In the genomic region with DNA sequence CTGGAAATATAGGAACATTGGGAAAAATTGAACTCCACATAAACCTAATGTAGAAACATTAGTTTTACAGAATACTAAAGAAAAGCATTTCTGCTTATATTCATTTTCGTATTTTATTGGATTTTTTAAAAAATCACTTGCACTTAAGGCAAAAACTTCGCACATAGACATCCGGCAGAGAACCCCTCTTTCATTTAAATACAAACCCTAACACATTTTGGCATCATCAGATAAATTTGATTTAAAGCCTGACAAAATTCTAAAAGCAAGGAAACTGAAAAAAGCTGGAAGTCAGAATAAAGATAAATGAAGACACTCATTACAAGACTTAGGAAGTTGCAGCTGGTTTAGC, we compare ENCODE assay signal across 9 cellular contexts. TPM values are rescaled to one million over a fixed set of nuclear protein-coding genes. Genes with fewer than 3 reads are reported as not detected.
A peak's percentile ranks its signal among the peaks of the same experiment; 100 is the strongest.
DNase-seq lines count a peak whose midpoint lies in the region; ATAC-seq and TF ChIP-seq lines count a peak whose summit lies in the region.
"Had no signal": no experiment of that assay in that cellular context is flagged by ENCODE, and none has a peak within 500 bp of the region (broad histone marks: within the 10 kb centered on the region; RNA-seq: fewer than 3 reads in every experiment).

No MANE protein-coding gene starts in this region.

- H3K4me1 Mint-ChIP-seq in activated T-cell treated with anti-CD3 and anti-CD28 coated beads, Interleukin-2, amount 50 U/mL, for 4 hours (ENCODE audit: low read depth): peaks cover 27% of the 10 kb centered on the region

- no peak for TF ChIP-seq EP300 in upper lobe of left lung (IDR thresholded peaks at IDR 0.05)

- peaks cover 4% of the 10 kb centered on the region for H3K9me3 Mint-ChIP-seq in activated T-cell treated with anti-CD3 and anti-CD28 coated beads, Interleukin-2, amount 50 U/mL, for 4 hours

- H3K9ac ChIP-seq in SK-N-MC (ENCODE audit: insufficient read length): no peak overlapping the region
- H3K9ac ChIP-seq in iPS-20b (ENCODE audit: low read depth, low read length): no peak overlapping the region
- H3K9ac ChIP-seq in subcutaneous abdominal adipose tissue (ENCODE audit: low read length in 5 of 5): no peak overlapping the region

- H3K4me1 ChIP-seq in iPS-20b (ENCODE audit: insufficient read depth, low read length) (0 out of 2 replicates have a peak, but pooled peaks cover 5% of the 10 kb centered on the region), subcutaneous abdominal adipose tissue (ENCODE audit: control insufficient read depth in 5 of 5, insufficient read depth in 5 of 5, low read length in 5 of 5) (peaks cover 0 to 16% (median 10%) of the 10 kb centered on the region in 5 donors), upper lobe of left lung (peaks cover 16 to 20% (median 18%) of the 10 kb centered on the region in 4 donors)
- H3K4me1 ChIP-seq: testis had no signal

- no peaks in the 10 kb centered on the region for H3K27me3 Mint-ChIP-seq in activated T-cell treated with anti-CD3 and anti-CD28 coated beads, Interleukin-2, amount 50 U/mL, for 4 hours (ENCODE audit: low read depth)

- TF ChIP-seq POLR2A in upper lobe of left lung (IDR thresholded peaks at IDR 0.05): no peak

- 68% methylated on average over 3 of the region's 3 CpGs for WGBS in upper lobe of left lung, 2 donors

- H3K27ac ChIP-seq in SK-N-MC: no peak overlapping the region
- H3K27ac ChIP-seq in iPS-20b (ENCODE audit: low read length): no peak overlapping the region
- no peak overlapping the region for H3K27ac ChIP-seq in subcutaneous abdominal adipose tissue (ENCODE audit: low read depth, low read length)
- no peak overlapping the region for H3K27ac ChIP-seq in upper lobe of left lung

- H3K9me3 ChIP-seq in SK-N-MC (ENCODE audit: low read depth, low read length): no peaks in the 10 kb centered on the region
- no peaks in the 10 kb centered on the region for H3K9me3 ChIP-seq in iPS-20b (ENCODE audit: insufficient read depth, low read depth, low read length)
- peaks cover 0 to 3% (median 0%) of the 10 kb centered on the region in 5 donors for H3K9me3 ChIP-seq in subcutaneous abdominal adipose tissue (ENCODE audit: control insufficient read depth in 5 of 5, low read length in 5 of 5)
- H3K9me3 ChIP-seq in upper lobe of left lung: no peaks in the 10 kb centered on the region
- H3K9me3 ChIP-seq: testis had no signal

- peak overlapping the region; percentile 95 for H3K4me3 Mint-ChIP-seq in activated T-cell treated with anti-CD3 and anti-CD28 coated beads, Interleukin-2, amount 50 U/mL, for 4 hours

- no peak for ATAC-seq in activated T-cell treated with anti-CD3 and anti-CD28 coated beads, Interleukin-2, amount 50 U/mL, for 4 hours
- no peak for ATAC-seq in upper lobe of left lung (ENCODE audit: low FRiP score in 2 of 2)
- ATAC-seq in GM21381 (IDR thresholded peaks at IDR 0.05; ENCODE audit: unreplicated experiment): no peak

- DNase-seq in activated T-cell treated with anti-CD3 and anti-CD28 coated beads, Interleukin-2, amount 50 U/mL, for 4 hours: no peak
- no peak for DNase-seq in activated T-cell treated with anti-CD3 and anti-CD28 coated beads, Interleukin-2, amount 50 U/mL, for 48 hours
- DNase-seq in SK-N-MC (ENCODE audit: low read depth, low spot score) (no peak), upper lobe of left lung (no peak), NCI-H146 treated with DMSO at 0.1 percent for 48 hours (lab: John Stamatoyannopoulos, UW; ENCODE audit: unreplicated experiment) (no peak)

- H3K4me3 ChIP-seq in SK-N-MC: peak overlapping the region; percentile 88
- peak overlapping the region; percentile 33; the same call in 1 of the 2 replicates for H3K4me3 ChIP-seq in iPS-20b (ENCODE audit: low read length)
- peak overlapping the region in 3 of 5 donors; percentile 96 to 98 (median 97) for H3K4me3 ChIP-seq in subcutaneous abdominal adipose tissue (ENCODE audit: low read depth in 1 of 5, low read length in 5 of 5)
- H3K4me3 ChIP-seq in upper lobe of left lung: peak overlapping the region in 2 of 4 donors; percentile 72 to 86

- H3K27me3 ChIP-seq in iPS-20b (ENCODE audit: insufficient read depth, low read length): no peaks in the 10 kb centered on the region
- H3K27me3 ChIP-seq in subcutaneous abdominal adipose tissue (ENCODE audit: control insufficient read depth in 5 of 5, insufficient read depth in 4 of 5, low read length in 5 of 5): no peaks in the 10 kb centered on the region
- no peaks in the 10 kb centered on the region for H3K27me3 ChIP-seq in upper lobe of left lung
- H3K27me3 ChIP-seq: testis had no signal

- H3K36me3 ChIP-seq in SK-N-MC (ENCODE audit: insufficient read depth, low read length) (peaks cover 7% of the 10 kb centered on the region; the same call in 1 of the 2 replicates), iPS-20b (ENCODE audit: insufficient read depth, low read depth, low read length) (no peaks in the 10 kb centered on the region), subcutaneous abdominal adipose tissue (ENCODE audit: control insufficient read depth in 5 of 5, insufficient read depth in 5 of 5, low read length in 5 of 5) (no peaks in the 10 kb centered on the region), upper lobe of left lung (no peaks in the 10 kb centered on the region)

- TF ChIP-seq CTCF in upper lobe of left lung (IDR thresholded peaks at IDR 0.05): no peak

- peaks cover 6% of the 10 kb centered on the region for H3K36me3 Mint-ChIP-seq in activated T-cell treated with anti-CD3 and anti-CD28 coated beads, Interleukin-2, amount 50 U/mL, for 4 hours (ENCODE audit: insufficient read depth)

RNA-seq across cellular contexts. Expression of a gene that starts 0.4 kb away (rescaled TPM):
- 10 to 100 TPM; 23.9 to 30.4 (median 26.0) TPM for total RNA-seq in activated T-cell treated with anti-CD3 and anti-CD28 coated beads, Interleukin-2, amount 50 U/mL, for 4 hours
- total RNA-seq in upper lobe of left lung: 100 to 1,000 TPM in 3 of 6 donors, 10 to 100 TPM in 3; 56.3 to 325 (median 99.4) TPM
